In the genomic region with DNA sequence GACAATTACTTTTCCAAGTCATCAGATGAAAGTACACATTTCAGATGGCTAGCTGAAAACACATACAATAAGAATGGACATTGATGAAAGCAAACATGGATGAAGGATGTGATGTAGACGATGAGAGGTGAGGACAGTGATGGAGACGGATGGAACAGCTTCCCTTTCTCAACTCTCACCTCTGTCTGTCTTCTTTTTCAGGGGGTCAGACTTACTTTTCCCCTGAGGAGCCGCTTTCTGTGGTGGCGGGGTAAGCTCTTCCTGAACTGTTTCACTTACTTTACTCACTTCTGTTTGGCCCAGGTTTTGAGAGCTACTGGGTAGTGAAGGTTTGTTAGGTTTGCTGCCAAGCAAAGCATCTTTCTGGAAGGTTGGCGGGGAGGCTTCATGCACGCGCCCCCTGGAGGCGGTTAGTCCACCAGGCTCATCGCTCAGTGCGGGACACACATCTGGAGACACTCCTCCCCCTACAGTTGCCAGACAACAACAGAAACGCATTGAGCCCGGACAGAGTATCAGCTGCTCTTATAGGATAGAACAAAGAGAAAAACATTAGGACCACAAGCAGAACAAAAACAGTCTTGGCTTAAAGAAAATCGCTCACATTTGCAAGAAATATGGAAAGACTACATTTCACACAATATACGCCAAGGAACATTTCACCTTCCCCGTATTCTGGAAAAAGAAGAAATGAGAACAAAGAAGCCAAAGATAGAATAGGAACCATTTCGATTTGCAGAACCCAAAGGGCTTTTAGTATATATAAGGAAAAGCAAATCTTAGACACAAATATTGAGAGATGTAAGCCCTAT, we compare ENCODE assay signal across 8 cellular contexts.
DNase-seq lines count a peak whose midpoint lies in the region; ATAC-seq and TF ChIP-seq lines count a peak whose summit lies in the region.

No MANE protein-coding gene starts in this region.

- no peak overlapping the region for H3K4me3 Mint-ChIP-seq in WTC11

- no peak overlapping the region for H3K4me2 ChIP-seq in mammary epithelial cell (ENCODE audit: insufficient read depth, low read depth, low read length)

- dilution Hi-C loops in mammary epithelial cell (cut with HindIII; ENCODE audit: low sequenced_read_pairs), result no loop called here

- DNase-seq in NCI-H1417 (lab: John Stamatoyannopoulos, UW) (peak in 2 of 3 experiments; percentile 35 to 68), NCI-H1417 treated with DMSO at 0.1 percent for 48 hours (lab: John Stamatoyannopoulos, UW) (no peak), NCI-H2107 treated with DMSO at 0.1 percent for 48 hours (lab: John Stamatoyannopoulos, UW; ENCODE audit: unreplicated experiment) (peak; percentile 7), WTC11 (ENCODE audit: low spot score) (peak; percentile 90), mammary epithelial cell (peak; percentile 54), islet precursor cell (peak; percentile 94)
- peak; percentile 69 to 76 for DNase-seq in stimulated activated CD4-positive, alpha-beta T cell treated with anti-CD3 and anti-CD28 coated beads, Interleukin-15, amount 100 ng/mL, for 48 hours (ENCODE audit: low read depth in 2 of 2)

- intact Hi-C loops in mammary epithelial cell (cut with micrococcal nuclease), result loop anchor here (1.0 kb wide), 1 partner anchor 197 kb away; no protein-coding TSS in a partner anchor

- WGBS in mammary epithelial cell (ENCODE audit: low coverage, missing lambda C conversion rate), result 30% methylated on average over 14 of the region's 16 CpGs

- CTCF ChIA-PET in WTC11 (lab: Charles Lee) (interaction anchor here (0.6 to 3.8 kb wide), 49 partner anchors 9 to 740 kb away, joined by 3 to 21 read pairs (median 4); no protein-coding TSS in a partner anchor), mammary epithelial cell (lab: Charles Lee; ENCODE audit: low non-redundant PET) (interaction anchor here (0.6 to 0.7 kb wide), 2 partner anchors 15 to 24 kb away, joined by 4 to 5 read pairs; no protein-coding TSS in a partner anchor)

- peaks cover 9% of the 10 kb centered on the region for H3K4me1 Mint-ChIP-seq in WTC11

- TF ChIP-seq CTCF in WTC11 (IDR thresholded peaks at IDR 0.05), result peak; percentile 77
- TF ChIP-seq CTCF in mammary epithelial cell (conservative IDR thresholded peaks at IDR 0.05 in 1 of 2, IDR thresholded peaks at IDR 0.05 in 1 of 2; ENCODE audit: extremely low read depth in 1 of 2, insufficient read depth in 1 of 2, low read depth in 1 of 2, low read length in 2 of 2), result peak; percentile 79 to 87

- H3K4me1 ChIP-seq in mammary epithelial cell (ENCODE audit: insufficient read depth, low read length), result no peaks in the 10 kb centered on the region

- no peak overlapping the region for H3K27ac ChIP-seq in mammary epithelial cell (ENCODE audit: insufficient read depth, low read depth, low read length)

- peaks cover 5% of the 10 kb centered on the region; the same call in 1 of the 2 replicates for H3K9me3 Mint-ChIP-seq in WTC11

- in situ Hi-C loops in mammary epithelial cell (cut with MboI; ENCODE audit: low sequenced_read_pairs in 2 of 2), result loop anchor here in 1 of 2 donors (25.0 kb wide), 1 partner anchor 192 kb away; no protein-coding TSS in a partner anchor

- peak; percentile 83 for ATAC-seq in HG02840 (IDR thresholded peaks at IDR 0.05; ENCODE audit: low FRiP score, unreplicated experiment)
- peak; percentile 100 for ATAC-seq in WTC11

- POLR2A ChIA-PET in WTC11 (lab: Charles Lee), result no interaction called here

- no peak overlapping the region for H3K4me3 ChIP-seq in mammary epithelial cell (replicated peaks in 1 of 3; ENCODE audit: insufficient read depth in 1 of 3, low read depth in 2 of 3, low read length in 3 of 3)

- H3K79me2 ChIP-seq in mammary epithelial cell (ENCODE audit: insufficient read depth, low read length), result no peaks in the 10 kb centered on the region

- H3K27me3 Mint-ChIP-seq in WTC11 (ENCODE audit: low read depth), result no peaks in the 10 kb centered on the region

- no peaks in the 10 kb centered on the region for H3K27me3 ChIP-seq in mammary epithelial cell (ENCODE audit: insufficient read depth, low read length)

- peak overlapping the region; percentile 24; the same call in 1 of the 2 replicates for H3K27ac Mint-ChIP-seq in WTC11

- no peaks in the 10 kb centered on the region for H3K9me3 ChIP-seq in mammary epithelial cell (replicated peaks; ENCODE audit: insufficient read depth, low read length)

- H2AFZ ChIP-seq in mammary epithelial cell (ENCODE audit: low read depth, low read length), result no peak overlapping the region

- no TSS peak for BruUV-seq in mammary epithelial cell (replicated peaks; lab: Mats Ljungman, UMichigan)

- no peak overlapping the region for H3K9ac ChIP-seq in mammary epithelial cell (ENCODE audit: insufficient read depth, low read length)

- no peaks in the 10 kb centered on the region for H3K36me3 Mint-ChIP-seq in WTC11

- H3K36me3 ChIP-seq in mammary epithelial cell (ENCODE audit: insufficient read depth, low read length), result no peaks in the 10 kb centered on the region

- no peaks in the 10 kb centered on the region for H4K20me1 ChIP-seq in mammary epithelial cell (ENCODE audit: insufficient read depth, low read length)

TF ChIP-seq in WTC11, 78 proteins besides CTCF, POLR2A, EP300 and RAD21:
- TF ChIP-seq JAZF1 (CRISPR knock-in tag; IDR thresholded peaks at IDR 0.05) (no peak), PRRX2 (CRISPR knock-in tag; IDR thresholded peaks at IDR 0.05) (no peak), EMX1 (CRISPR knock-in tag; IDR thresholded peaks at IDR 0.05) (no peak), ZNF121 (CRISPR knock-in tag; IDR thresholded peaks at IDR 0.05) (no peak), RORB (CRISPR knock-in tag; IDR thresholded peaks at IDR 0.05) (no peak), TCF7 (CRISPR knock-in tag; IDR thresholded peaks at IDR 0.05; ENCODE audit: low read depth) (no peak), ZNF263 (CRISPR knock-in tag; IDR thresholded peaks at IDR 0.05; ENCODE audit: low read depth) (no peak), OVOL2 (CRISPR knock-in tag; IDR thresholded peaks at IDR 0.05; ENCODE audit: borderline replicate concordance) (no peak), NFE2L1 (CRISPR knock-in tag; IDR thresholded peaks at IDR 0.05) (no peak), GABPB1 (CRISPR knock-in tag; IDR thresholded peaks at IDR 0.05) (no peak)
